In genomic region chr3:174973465-174973864, GRCh38 we compare ENCODE assay signal across 17 cellular contexts.
A peak's percentile ranks its signal among the peaks of the same experiment; 100 is the strongest.
DNase-seq lines count a peak whose midpoint lies in the region; ATAC-seq, FAIRE-seq and TF ChIP-seq lines count a peak whose summit lies in the region.
"Had no signal": no experiment of that assay in that cellular context is flagged by ENCODE, and none has a peak within 500 bp of the region (broad histone marks: within the 10 kb centered on the region; RNA-seq: fewer than 3 reads in every experiment).

No MANE protein-coding gene starts in this region.

- H2BK12ac ChIP-seq in trophoblast cell (ENCODE audit: low read length): no peak overlapping the region

- no peak overlapping the region for H4K8ac ChIP-seq in trophoblast cell (ENCODE audit: low read depth, low read length)

- H3K27me3 ChIP-seq in trophoblast cell (ENCODE audit: insufficient read depth, low read length): no peaks in the 10 kb centered on the region
- H3K27me3 ChIP-seq: SJCRH30 had no signal

- no peak overlapping the region for H3K18ac ChIP-seq in trophoblast cell (ENCODE audit: low read length)

- no peak overlapping the region for H4K12ac ChIP-seq in trophoblast cell (ENCODE audit: low read depth, low read length)

- no peaks in the 10 kb centered on the region for H3K79me2 ChIP-seq in trophoblast cell (ENCODE audit: control insufficient read depth, insufficient read depth, low read length, poor library complexity)

- H3K4me2 ChIP-seq in trophoblast cell (ENCODE audit: low read length): no peak overlapping the region
- H3K4me2 ChIP-seq: A549 had no signal

- no peak overlapping the region for H3K4me3 ChIP-seq in trophoblast cell (ENCODE audit: low read depth, low read length)
- H3K4me3 ChIP-seq: A549, SJCRH30 had no signal

- no peaks in the 10 kb centered on the region for H3K4me1 ChIP-seq in trophoblast cell (ENCODE audit: control insufficient read depth in 1 of 2, insufficient read depth in 2 of 2, low read length in 2 of 2)
- H3K4me1 ChIP-seq: A549, SJCRH30 had no signal

- no peak overlapping the region for H2BK120ac ChIP-seq in trophoblast cell (ENCODE audit: insufficient read depth, low read length, poor library complexity)

- no peak for TF ChIP-seq EP300 in Ishikawa (IDR thresholded peaks at IDR 0.05; ENCODE audit: borderline replicate concordance)

- no peak overlapping the region for H2AFZ ChIP-seq in trophoblast cell (ENCODE audit: insufficient read depth, low read length, poor library complexity)

- ATAC-seq in esophagus mucosa: peak; percentile 100
- no peak for ATAC-seq in activated CD4-positive, CD25-positive, alpha-beta regulatory T cell treated with anti-CD3 and anti-CD28 coated beads, Interleukin-2, amount 50 U/mL, for 24 hours
- ATAC-seq in GM18858 (IDR thresholded peaks at IDR 0.05; ENCODE audit: unreplicated experiment): no peak
- ATAC-seq: A549 had no signal

- H3K27ac ChIP-seq in trophoblast cell (ENCODE audit: low read depth, low read length): no peak overlapping the region
- H3K27ac ChIP-seq: A549, C4-2B, SJCRH30 had no signal

- H3K9ac ChIP-seq in trophoblast cell (ENCODE audit: low read length): no peak overlapping the region

- peak; percentile 65 for FAIRE-seq in A204.1 (lab: Jason Lieb, UNC)
- FAIRE-seq: A549, GM12892, RCC 7860 had no signal

- H3K36me3 ChIP-seq in trophoblast cell (ENCODE audit: control insufficient read depth in 1 of 2, insufficient read depth in 2 of 2, low read length in 2 of 2): no peaks in the 10 kb centered on the region
- H3K36me3 ChIP-seq: SJCRH30 had no signal

- H3K23ac ChIP-seq in trophoblast cell (ENCODE audit: low read length): no peak overlapping the region

- no peak overlapping the region for H4K91ac ChIP-seq in trophoblast cell (ENCODE audit: low read depth, low read length)

- H3K14ac ChIP-seq in trophoblast cell (ENCODE audit: low read length): no peak overlapping the region

- no peak for TF ChIP-seq RAD21 in Ishikawa (IDR thresholded peaks at IDR 0.05; ENCODE audit: low read depth)

- DNase-seq in trophoblast cell (peak; percentile 77 to 96), NCI-H1105 (lab: John Stamatoyannopoulos, UW) (no peak)
- DNase-seq in stimulated activated CD4-positive, alpha-beta T cell treated with anti-CD3 and anti-CD28 coated beads, Interleukin-2, amount 100 ng/mL, for 24 hours: no peak
- DNase-seq: DMS79, HCEC 1CT, IMR-90, NCI-H1694, SJCRH30 had no signal

- no peak overlapping the region for H2AK5ac ChIP-seq in trophoblast cell (ENCODE audit: low read length)

- H2BK5ac ChIP-seq in trophoblast cell (ENCODE audit: low read depth, low read length, poor library complexity): no peak overlapping the region

- no CpG with 5 or more reads among the region's 5 CpGs for WGBS in trophoblast cell (ENCODE audit: extremely low coverage, insufficient coverage, insufficient read length)

- no peak overlapping the region for H3K4ac ChIP-seq in trophoblast cell (ENCODE audit: low read depth, low read length)

- H3K79me1 ChIP-seq in trophoblast cell (ENCODE audit: low read length): no peaks in the 10 kb centered on the region

- H3K9me3 ChIP-seq in trophoblast cell (ENCODE audit: insufficient read depth, low read depth, low read length): no peaks in the 10 kb centered on the region
- H3K9me3 ChIP-seq: A549 had no signal

TF ChIP-seq in Ishikawa, 13 proteins besides CTCF, POLR2A, EP300 and RAD21:
- TF ChIP-seq FOXM1 (IDR thresholded peaks at IDR 0.05; ENCODE audit: borderline replicate concordance, low read depth) (no peak), TEAD4 (IDR thresholded peaks at IDR 0.05) (0 out of 2 replicates have a peak, but pooled peaks have one; percentile 32), YY1 (IDR thresholded peaks at IDR 0.05; ENCODE audit: low read depth) (no peak), MAX (IDR thresholded peaks at IDR 0.05) (no peak), EGR1 (IDR thresholded peaks at IDR 0.05) (no peak), ZBTB7A (IDR thresholded peaks at IDR 0.05; ENCODE audit: low read depth) (no peak)
TF ChIP-seq in Ishikawa: peak in this region for 1.

Comparison
In these comparisons a context has a peak if more than half of its experiments do, and no peak if none do; other contexts are left out.
1. DNase-seq: peak in trophoblast cell (2 of 2); none in NCI-H1105 (single experiment) and stimulated activated CD4-positive, alpha-beta T cell treated with anti-CD3 and anti-CD28 coated beads, Interleukin-2, amount 100 ng/mL, for 24 hours (0 of 2).